1 cellular context compared by ENCODE assay signal in the genomic region with DNA sequence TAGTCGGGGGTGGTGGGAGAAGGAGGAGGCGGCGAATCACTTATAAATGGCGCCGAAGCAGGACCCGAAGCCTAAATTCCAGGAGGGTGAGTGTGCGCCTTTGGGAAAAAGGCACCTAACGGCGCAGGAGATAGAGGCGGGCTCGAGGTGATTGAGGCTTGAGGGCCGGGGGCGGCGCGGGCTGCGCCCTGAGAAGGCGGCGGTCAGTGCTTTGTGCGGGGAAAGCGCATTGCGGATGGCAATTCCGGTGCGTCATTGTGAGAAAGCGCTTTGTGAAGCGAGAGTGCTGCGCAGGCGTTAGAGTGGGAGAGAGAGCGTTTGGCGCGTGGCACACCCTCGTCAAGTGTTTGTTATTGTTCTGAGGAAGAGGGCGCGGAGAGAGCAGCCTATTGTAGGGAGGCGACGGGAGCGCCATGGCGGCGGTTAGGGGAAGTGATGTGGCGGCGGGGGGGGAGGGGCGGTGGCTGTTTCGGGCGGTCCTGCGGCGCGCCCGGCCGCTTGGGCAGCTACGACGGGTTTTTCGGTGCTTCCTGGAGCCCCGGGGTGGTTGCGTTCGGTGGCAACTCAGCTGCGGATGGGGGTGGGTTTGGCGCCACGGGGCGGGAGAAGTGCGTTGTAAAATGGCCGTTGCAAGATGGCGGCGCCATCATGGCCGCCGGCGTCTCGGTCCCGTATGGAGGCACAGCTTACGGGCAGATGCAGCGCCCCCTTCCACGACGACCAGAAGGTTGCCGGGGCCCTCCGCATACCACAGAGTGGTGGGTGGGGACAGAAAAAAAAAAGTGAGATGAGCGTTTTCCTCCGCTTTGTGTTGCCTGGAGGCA.
TF ChIP-seq lines count a peak whose summit lies in the region.

No MANE protein-coding gene starts in this region.

TF ChIP-seq in H1, 55 proteins besides CTCF, POLR2A, EP300 and RAD21 (continued from another document):
- peak; percentile 34 for TF ChIP-seq SAP30 (IDR thresholded peaks at IDR 0.05; ENCODE audit: insufficient read depth, insufficient replicate concordance, low read length)
- peak; percentile 56 for TF ChIP-seq KDM4A (IDR thresholded peaks at IDR 0.05; ENCODE audit: low read depth, low read length, severe bottlenecking)
- TF ChIP-seq, protein P1, sequence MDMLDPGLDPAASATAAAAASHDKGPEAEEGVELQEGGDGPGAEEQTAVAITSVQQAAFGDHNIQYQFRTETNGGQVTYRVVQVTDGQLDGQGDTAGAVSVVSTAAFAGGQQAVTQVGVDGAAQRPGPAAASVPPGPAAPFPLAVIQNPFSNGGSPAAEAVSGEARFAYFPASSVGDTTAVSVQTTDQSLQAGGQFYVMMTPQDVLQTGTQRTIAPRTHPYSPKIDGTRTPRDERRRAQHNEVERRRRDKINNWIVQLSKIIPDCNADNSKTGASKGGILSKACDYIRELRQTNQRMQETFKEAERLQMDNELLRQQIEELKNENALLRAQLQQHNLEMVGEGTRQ (IDR thresholded peaks at IDR 0.05; ENCODE audit: low read length), result no peak
- peak; percentile 81 for TF ChIP-seq TBP (IDR thresholded peaks at IDR 0.05; ENCODE audit: low read depth, low read length)
- peak; percentile 91 for TF ChIP-seq PHF8 (conservative IDR thresholded peaks at IDR 0.05; ENCODE audit: low read depth, low read length)
- TF ChIP-seq, protein P2, sequence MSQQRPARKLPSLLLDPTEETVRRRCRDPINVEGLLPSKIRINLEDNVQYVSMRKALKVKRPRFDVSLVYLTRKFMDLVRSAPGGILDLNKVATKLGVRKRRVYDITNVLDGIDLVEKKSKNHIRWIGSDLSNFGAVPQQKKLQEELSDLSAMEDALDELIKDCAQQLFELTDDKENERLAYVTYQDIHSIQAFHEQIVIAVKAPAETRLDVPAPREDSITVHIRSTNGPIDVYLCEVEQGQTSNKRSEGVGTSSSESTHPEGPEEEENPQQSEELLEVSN (IDR thresholded peaks at IDR 0.05), result no peak
- no peak for TF ChIP-seq ASH2L (IDR thresholded peaks at IDR 0.05; ENCODE audit: low read length)
- TF ChIP-seq ZNF274 (IDR thresholded peaks at IDR 0.05; ENCODE audit: borderline replicate concordance, extremely low read depth, low read length), result no peak
- TF ChIP-seq RBBP5 (IDR thresholded peaks at IDR 0.05; ENCODE audit: borderline replicate concordance, low read depth, low read length), result 0 out of 2 replicates have a peak, but pooled peaks have one; percentile 34
- TF ChIP-seq GABPA (IDR thresholded peaks at IDR 0.05; ENCODE audit: borderline replicate concordance, insufficient read depth, low read length), result peak; percentile 57; the same call in 1 of the 2 replicates
- peak; percentile 68 for TF ChIP-seq SP1 (IDR thresholded peaks at IDR 0.05; ENCODE audit: low read depth, low read length)
- peak; percentile 61 for TF ChIP-seq KDM5A (IDR thresholded peaks at IDR 0.05; ENCODE audit: low read length)
- TF ChIP-seq TEAD4 (IDR thresholded peaks at IDR 0.05; ENCODE audit: low read depth, low read length), result peak; percentile 88
- TF ChIP-seq EGR1 (IDR thresholded peaks at IDR 0.05; ENCODE audit: borderline replicate concordance, low read depth, low read length), result no peak
- TF ChIP-seq, protein P3, sequence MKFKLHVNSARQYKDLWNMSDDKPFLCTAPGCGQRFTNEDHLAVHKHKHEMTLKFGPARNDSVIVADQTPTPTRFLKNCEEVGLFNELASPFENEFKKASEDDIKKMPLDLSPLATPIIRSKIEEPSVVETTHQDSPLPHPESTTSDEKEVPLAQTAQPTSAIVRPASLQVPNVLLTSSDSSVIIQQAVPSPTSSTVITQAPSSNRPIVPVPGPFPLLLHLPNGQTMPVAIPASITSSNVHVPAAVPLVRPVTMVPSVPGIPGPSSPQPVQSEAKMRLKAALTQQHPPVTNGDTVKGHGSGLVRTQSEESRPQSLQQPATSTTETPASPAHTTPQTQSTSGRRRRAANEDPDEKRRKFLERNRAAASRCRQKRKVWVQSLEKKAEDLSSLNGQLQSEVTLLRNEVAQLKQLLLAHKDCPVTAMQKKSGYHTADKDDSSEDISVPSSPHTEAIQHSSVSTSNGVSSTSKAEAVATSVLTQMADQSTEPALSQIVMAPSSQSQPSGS (IDR thresholded peaks at IDR 0.05; ENCODE audit: low read length), result peak; percentile 31; the same call in 1 of the 2 replicates
- peak; percentile 70 for TF ChIP-seq CREB1 (IDR thresholded peaks at IDR 0.05)
- no peak for TF ChIP-seq SUZ12 (IDR thresholded peaks at IDR 0.05; ENCODE audit: low read length)
- TF ChIP-seq YY1 (IDR thresholded peaks at IDR 0.05; ENCODE audit: low read depth, low read length), result peak; percentile 100
- TF ChIP-seq GTF2F1 (IDR thresholded peaks at IDR 0.05; ENCODE audit: borderline replicate concordance, low read depth, low read length), result peak; percentile 25; the same call in 1 of the 2 replicates
- TF ChIP-seq SP2 (IDR thresholded peaks at IDR 0.05; ENCODE audit: low read length), result no peak
- peak; percentile 61; the same call in 1 of the 2 replicates for TF ChIP-seq CHD1 (IDR thresholded peaks at IDR 0.05; ENCODE audit: low read depth, low read length)
